ENCODE assay signal across 8 cellular contexts in the genomic region with DNA sequence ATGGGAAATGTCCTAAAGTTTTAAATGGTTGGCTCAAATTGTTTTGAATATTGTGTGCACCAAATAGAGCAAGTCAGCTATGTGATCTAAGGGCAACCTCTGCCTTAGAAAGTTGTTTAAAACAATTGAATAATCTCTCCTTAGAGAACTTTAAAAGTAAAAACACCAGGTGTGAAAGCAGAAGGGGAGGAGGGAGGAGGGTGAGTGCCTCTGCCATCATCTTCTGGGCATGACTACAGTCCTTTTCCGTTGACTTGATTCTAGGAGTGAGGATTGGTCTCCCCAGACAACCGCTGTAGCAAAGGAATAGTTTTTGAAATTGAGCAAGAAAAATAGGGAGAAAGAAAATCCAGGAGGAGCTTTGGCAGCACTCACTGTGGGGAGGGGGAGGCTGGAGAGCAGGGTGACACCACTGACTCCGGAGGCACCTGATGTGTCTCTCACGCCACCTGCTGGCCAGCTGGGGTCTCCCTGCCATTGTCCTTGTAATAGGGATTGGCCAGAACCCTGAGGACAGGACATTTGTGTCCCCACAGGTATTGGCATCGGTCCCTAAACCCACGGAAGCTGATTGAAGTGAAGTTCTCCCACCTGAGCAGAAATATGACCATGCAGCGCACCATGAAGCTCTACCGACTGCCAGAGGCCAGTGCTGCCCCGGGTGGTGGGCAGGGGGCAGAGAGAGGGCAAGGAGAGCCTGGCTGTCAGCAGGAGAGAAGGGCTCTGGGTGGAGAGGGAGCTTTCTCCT. TPM values are rescaled to one million over a fixed set of nuclear protein-coding genes. Genes with fewer than 3 reads are reported as not detected.
DNase-seq lines count a peak whose midpoint lies in the region; ATAC-seq and TF ChIP-seq lines count a peak whose summit lies in the region.

No MANE protein-coding gene starts in this region.

- in situ Hi-C loops in GM23248 (cut with MboI), result no loop called here

- WGBS in GM23248 (ENCODE audit: low coverage in 1 of 2, low lambda C conversion rate in 2 of 2, missing lambda C conversion rate in 2 of 2), 2 experiments, result 37 to 39% methylated on average over 9 of the region's 9 CpGs

- peak overlapping the region; percentile 15; the same call in 1 of the 2 replicates for H3K9ac ChIP-seq in GM23248

- peaks cover 16% of the 10 kb centered on the region for H3K4me1 ChIP-seq in GM23248 (ENCODE audit: insufficient read depth)

- POLR2A ChIA-PET in AG04449 (lab: Yijun Ruan, JAX), result interaction anchor here (0.6 to 1.6 kb wide), 4 partner anchors 9 to 221 kb away, joined by 3 to 7 read pairs (median 4); a partner anchor contains a TSS

- H3K4me2 ChIP-seq in GM23248 (ENCODE audit: unreplicated experiment), result no peak overlapping the region

- no peaks in the 10 kb centered on the region for H3K9me3 ChIP-seq in GM23248 (ENCODE audit: low read depth)

- ATAC-seq in left lobe of liver (peak; percentile 98), GM19328 (IDR thresholded peaks at IDR 0.05; ENCODE audit: unreplicated experiment) (no peak)

- H3K36me3 ChIP-seq in GM23248 (ENCODE audit: low read depth), result peaks cover 44% of the 10 kb centered on the region

- H4K20me1 ChIP-seq in GM23248 (ENCODE audit: insufficient read depth), result no peaks in the 10 kb centered on the region; the same call in 1 of the 2 replicates

- no peaks in the 10 kb centered on the region for H3K9me2 ChIP-seq in GM23248 (ENCODE audit: insufficient read depth)

- DNase-seq in AG04449 (ENCODE audit: low read depth, low spot score), result no peak
- peak; percentile 85 for DNase-seq in GM23248
- peak; percentile 86 for DNase-seq in NCI-H460 (ENCODE audit: extremely low read depth, low read depth)
- DNase-seq in activated CD4-positive, alpha-beta T cell treated with anti-CD3 and anti-CD28 coated beads, Interleukin-2, amount 50 U/mL, for 1 hour, result peak; percentile 78
- DNase-seq in choroid plexus epithelial cell (ENCODE audit: low read depth), result peak; percentile 77
- peak; percentile 90 for DNase-seq in left lobe of liver (ENCODE audit: low spot score)
- peak; percentile 62 to 71 for DNase-seq in stimulated activated CD4-positive, alpha-beta T cell treated with anti-CD3 and anti-CD28 coated beads, Interleukin-4, amount 100 ng/mL, for 4 hours

- H3K4me3 ChIP-seq in AG04449 (ENCODE audit: low read depth, low read length) (no peak overlapping the region), GM23248 (no peak overlapping the region), choroid plexus epithelial cell (ENCODE audit: low read depth, low read length) (no peak overlapping the region)

- peaks cover 30% of the 10 kb centered on the region for H3K79me2 ChIP-seq in GM23248 (ENCODE audit: insufficient read depth)

- H3K27ac ChIP-seq in GM23248, result peak overlapping the region; percentile 39

- H2AFZ ChIP-seq in GM23248, result no peak overlapping the region

- H3K27me3 ChIP-seq in GM23248 (replicated peaks; ENCODE audit: insufficient read depth), result no peaks in the 10 kb centered on the region

- peaks cover 3% of the 10 kb centered on the region for H3F3A ChIP-seq in GM23248 (ENCODE audit: insufficient read depth)

- TF ChIP-seq CTCF in AG04449 (IDR thresholded peaks at IDR 0.05; ENCODE audit: insufficient read depth, low read length, missing control alignments) (peak; percentile 89), choroid plexus epithelial cell (conservative IDR thresholded peaks at IDR 0.05; ENCODE audit: low read depth, low read length) (peak; percentile 84)

- CTCF ChIA-PET in AG04449 (lab: Yijun Ruan, JAX), result interaction anchor here (0.5 to 9.3 kb wide), 47 partner anchors 7 to 227 kb away, joined by 3 to 123 read pairs (median 4); a partner anchor contains a TSS

RNA-seq across cellular contexts. Expression of a gene that starts 33.3 kb away (rescaled TPM):
- total RNA-seq in GM23248 (2014; rRNA removed; shearing (Covaris generic)), result 30.2 and 48.3 TPM in 2 replicates
- polyA plus RNA-seq in GM23248 (2016; fragmentation: Nextera tagmentation; extraction: Ambion mirVana), result 17.1 and 19.7 TPM in 2 replicates
- total RNA-seq in NCI-H460 (2014; rRNA removed; shearing (Covaris generic)), result 92.9 and 99.6 TPM in 2 replicates
- 78.6 and 108 TPM in 2 replicates for polyA plus RNA-seq in NCI-H460 (2014; cell fraction: nucleus; rRNA removed)
- 3.4 TPM for total RNA-seq in left lobe of liver

RNA-seq across cellular contexts. Expression of a gene that starts 36.4 kb away (rescaled TPM):
- 2.1 and 2.9 TPM in 2 replicates for total RNA-seq in GM23248 (2014; rRNA removed; shearing (Covaris generic))
- polyA plus RNA-seq in GM23248 (2016; fragmentation: Nextera tagmentation; extraction: Ambion mirVana), result 4.3 and 4.6 TPM in 2 replicates
- total RNA-seq in NCI-H460 (2014; rRNA removed; shearing (Covaris generic)), result 12.0 and 12.3 TPM in 2 replicates
- polyA plus RNA-seq in NCI-H460 (2014; cell fraction: nucleus; rRNA removed), result 42.4 and 51.4 TPM in 2 replicates
- total RNA-seq in left lobe of liver, result 90.3 TPM

RNA-seq across cellular contexts. Expression of a gene that starts 37.9 kb away (rescaled TPM):
- 59.4 and 61.8 TPM in 2 replicates for total RNA-seq in GM23248 (2014; rRNA removed; shearing (Covaris generic))
- 95.7 and 96.1 TPM in 2 replicates for polyA plus RNA-seq in GM23248 (2016; fragmentation: Nextera tagmentation; extraction: Ambion mirVana)
- total RNA-seq in NCI-H460 (2014; rRNA removed; shearing (Covaris generic)), result 88.9 and 561 TPM in 2 replicates
- 66.9 and 86.9 TPM in 2 replicates for polyA plus RNA-seq in NCI-H460 (2014; cell fraction: nucleus; rRNA removed)
- total RNA-seq in left lobe of liver, result 77.0 TPM

RNA-seq across cellular contexts. Expression of a gene that starts 47.6 kb away (rescaled TPM):
- total RNA-seq in GM23248 (2014; rRNA removed; shearing (Covaris generic)), result 37.1 and 45.8 TPM in 2 replicates
- polyA plus RNA-seq in GM23248 (2016; fragmentation: Nextera tagmentation; extraction: Ambion mirVana), result 24.8 and 28.0 TPM in 2 replicates
- total RNA-seq in NCI-H460 (2014; rRNA removed; shearing (Covaris generic)), result 22.8 and 24.0 TPM in 2 replicates
- 36.1 and 57.0 TPM in 2 replicates for polyA plus RNA-seq in NCI-H460 (2014; cell fraction: nucleus; rRNA removed)
- 19.3 TPM for total RNA-seq in left lobe of liver

RNA-seq across cellular contexts. Expression of a gene that starts 49.2 kb away (rescaled TPM):
- total RNA-seq in GM23248 (2014; rRNA removed; shearing (Covaris generic)), result 11.6 and 16.2 TPM in 2 replicates
- polyA plus RNA-seq in GM23248 (2016; fragmentation: Nextera tagmentation; extraction: Ambion mirVana), result 9.5 and 10.6 TPM in 2 replicates
- total RNA-seq in NCI-H460 (2014; rRNA removed; shearing (Covaris generic)), result 11.5 and 19.0 TPM in 2 replicates
- polyA plus RNA-seq in NCI-H460 (2014; cell fraction: nucleus; rRNA removed), result 5.2 and 7.5 TPM in 2 replicates
- 29.3 TPM for total RNA-seq in left lobe of liver
